ENCODE assay signal across 1 cellular context in the genomic region with DNA sequence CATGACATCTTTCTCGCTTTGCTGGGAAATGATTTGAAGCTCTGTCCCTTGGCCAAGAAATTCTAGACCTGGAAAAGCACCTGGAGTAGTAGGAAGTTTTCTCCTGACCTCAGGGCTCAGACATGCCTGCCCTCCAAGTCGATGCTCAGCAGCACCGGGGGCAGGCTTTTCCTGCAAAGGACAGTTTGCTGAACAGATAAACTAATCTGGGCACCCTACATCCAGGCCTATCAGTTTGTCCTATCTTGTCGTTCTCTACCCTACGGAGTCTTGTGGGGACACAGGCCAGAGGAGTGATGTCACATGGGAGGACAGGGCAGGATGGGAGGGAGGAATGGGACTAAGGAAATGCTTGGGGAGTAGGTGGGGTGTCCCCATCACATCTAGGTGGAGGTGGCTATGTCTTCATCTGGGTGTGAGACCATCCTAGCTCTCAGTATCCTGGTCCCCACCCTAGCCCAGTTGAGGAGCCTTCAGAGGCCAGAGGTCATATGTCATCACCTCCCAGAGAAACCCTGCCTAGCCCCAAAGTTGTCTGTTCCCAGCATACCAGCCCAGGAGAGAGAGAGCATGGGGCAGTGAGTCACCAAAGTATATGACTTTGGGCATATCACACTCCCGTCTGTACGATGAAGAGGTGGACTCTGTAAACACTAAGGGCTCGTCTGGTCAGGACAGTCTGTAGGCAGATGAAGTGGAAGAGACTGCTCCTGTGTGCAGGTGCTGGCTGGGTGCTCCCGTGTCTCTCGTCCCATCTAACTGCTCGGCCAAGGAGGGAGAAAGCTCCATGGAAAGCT.
TF ChIP-seq lines count a peak whose summit lies in the region.

No MANE protein-coding gene starts in this region.

TF ChIP-seq in HepG2, 621 proteins besides CTCF, POLR2A, EP300 and RAD21:
- TF ChIP-seq ZNF557 (CRISPR knock-in tag; IDR thresholded peaks at IDR 0.05) (no peak), MEIS1 (CRISPR knock-in tag; IDR thresholded peaks at IDR 0.05; ENCODE audit: borderline replicate concordance) (no peak), NCOR1 (IDR thresholded peaks at IDR 0.05; ENCODE audit: borderline replicate concordance, low read length) (no peak), MAFG (CRISPR knock-in tag; IDR thresholded peaks at IDR 0.05) (no peak), NFIB (CRISPR knock-in tag; IDR thresholded peaks at IDR 0.05; ENCODE audit: borderline replicate concordance) (no peak), ZKSCAN8 (CRISPR knock-in tag; IDR thresholded peaks at IDR 0.05; ENCODE audit: borderline replicate concordance) (no peak), EED (CRISPR knock-in tag; IDR thresholded peaks at IDR 0.05) (no peak), FOSL2 (CRISPR knock-in tag; IDR thresholded peaks at IDR 0.05) (peak; percentile 64), SKI (IDR thresholded peaks at IDR 0.05; ENCODE audit: partially characterized antibody) (no peak), ZMYM3 (CRISPR knock-in tag; IDR thresholded peaks at IDR 0.05) (no peak), TEAD3 (CRISPR knock-in tag; optimal IDR thresholded peaks at IDR 0.05; ENCODE audit: borderline replicate concordance) (peak; percentile 5), FOXA1 (IDR thresholded peaks at IDR 0.05) (no peak), FOXA1 (CRISPR knock-in tag; IDR thresholded peaks at IDR 0.05) (peak; percentile 28; the same call in 1 of the 2 replicates)
TF ChIP-seq in HepG2: peak in this region for 3.
